ENCODE assay signal across 28 cellular contexts in the genomic region with DNA sequence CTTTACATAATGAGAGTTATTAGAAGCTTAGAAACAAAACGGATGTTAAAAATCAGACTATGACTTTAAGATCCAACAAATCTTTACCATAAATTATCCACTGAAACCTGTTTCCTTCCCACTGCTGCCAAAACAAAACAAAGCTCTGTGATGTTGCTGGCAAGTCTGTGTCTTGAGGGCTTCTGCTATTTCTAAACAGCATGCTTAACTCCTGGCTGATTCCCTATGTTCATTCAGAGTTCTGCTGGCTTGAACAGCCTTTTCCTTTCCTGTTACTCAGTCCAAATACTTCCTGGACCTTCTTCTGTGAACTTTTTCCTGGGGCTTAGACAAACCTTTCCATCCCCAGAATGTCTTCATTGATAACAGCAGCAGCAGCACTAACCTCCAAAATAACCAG.
"Had no signal": no experiment of that assay in that cellular context is flagged by ENCODE, and none has a peak within 500 bp of the region (broad histone marks: within the 10 kb centered on the region; RNA-seq: fewer than 3 reads in every experiment).

No MANE protein-coding gene starts in this region.

- H3K36me3 ChIP-seq: adrenal gland, esophagus squamous epithelium, gastrocnemius medialis had no signal

- ATAC-seq: activated CD4-positive, alpha-beta T cell treated with anti-CD3 and anti-CD28 coated beads for 36 hours; activated CD8-positive, alpha-beta memory T cell treated with anti-CD3 and anti-CD28 coated beads, Interleukin-2, amount 10 ng/mL, durations not matched to agents 7 days and 5 days; activated CD8-positive, alpha-beta T cell treated with anti-CD3 and anti-CD28 coated beads, Interleukin-2, amount 10 ng/mL, durations not matched to agents 7 days and 5 days; activated naive CD8-positive, alpha-beta T cell treated with anti-CD3 and anti-CD28 coated beads, Interleukin-2, amount 50 U/mL, for 24 hours; body of pancreas; effector memory CD8-positive, alpha-beta T cell; gastrocnemius medialis had no signal

- H3K9me3 ChIP-seq: adrenal gland, body of pancreas, esophagus squamous epithelium, gastrocnemius medialis had no signal

- DNase-seq: activated CD4-positive, alpha-beta memory T cell treated with anti-CD3 and anti-CD28 coated beads for 36 hours; activated CD4-positive, alpha-beta T cell treated with anti-CD3 and anti-CD28 coated beads for 36 hours; activated CD4-positive, alpha-beta T cell treated with anti-CD3 and anti-CD28 coated beads, Interleukin-2, amount 10 ng/mL, durations not matched to agents 24 days and 14 days; activated CD4-positive, CD25-positive, alpha-beta regulatory T cell; activated CD4-positive, CD25-positive, alpha-beta regulatory T cell treated with anti-CD3 and anti-CD28 coated beads, Interleukin-2, amount 50 U/mL, for 72 hours; activated CD8-positive, alpha-beta memory T cell treated with anti-CD3 and anti-CD28 coated beads, Interleukin-2, amount 10 ng/mL, durations not matched to agents 7 days and 5 days; activated CD8-positive, alpha-beta memory T cell treated with anti-CD3 and anti-CD28 coated beads, Interleukin-2, amount 50 U/mL, for 4 hours; activated CD8-positive, alpha-beta T cell treated with anti-CD3 and anti-CD28 coated beads, Interleukin-2, amount 10 ng/mL, durations not matched to agents 7 days and 5 days; activated effector memory CD4-positive, alpha-beta T cell treated with anti-CD3 and anti-CD28 coated beads, Interleukin-2, amount 50 U/mL, for 16 hours; activated naive CD4-positive, alpha-beta T cell treated with anti-CD3 and anti-CD28 coated beads for 36 hours; activated naive CD8-positive, alpha-beta T cell treated with anti-CD3 and anti-CD28 coated beads for 36 hours; activated naive CD8-positive, alpha-beta T cell treated with anti-CD3 and anti-CD28 coated beads, Interleukin-2, amount 50 U/mL, for 24 hours; activated T-cell treated with anti-CD3 and anti-CD28 coated beads, Interleukin-2, amount 50 U/mL, for 1 hour; activated T-cell treated with anti-CD3 and anti-CD28 coated beads, Interleukin-2, amount 50 U/mL, for 48 hours; adrenal gland; amygdala; aorta; body of pancreas; caudate nucleus; cortex of kidney; dermis blood vessel endothelial cell; effector CD4-positive, alpha-beta T cell; effector memory CD8-positive, alpha-beta T cell; esophagus squamous epithelium; gastrocnemius medialis; glutamatergic neuron; T-helper 2 cell had no signal

- H3K4me1 ChIP-seq: adrenal gland, body of pancreas, esophagus squamous epithelium, gastrocnemius medialis had no signal

- H3K27me3 ChIP-seq: adrenal gland, body of pancreas, esophagus squamous epithelium, gastrocnemius medialis had no signal

- H3K27ac ChIP-seq: adrenal gland, body of pancreas, epithelial cell of prostate, esophagus squamous epithelium, gastrocnemius medialis had no signal

- H3K4me3 ChIP-seq: adrenal gland, body of pancreas, esophagus squamous epithelium, gastrocnemius medialis had no signal
